In the genomic region with DNA sequence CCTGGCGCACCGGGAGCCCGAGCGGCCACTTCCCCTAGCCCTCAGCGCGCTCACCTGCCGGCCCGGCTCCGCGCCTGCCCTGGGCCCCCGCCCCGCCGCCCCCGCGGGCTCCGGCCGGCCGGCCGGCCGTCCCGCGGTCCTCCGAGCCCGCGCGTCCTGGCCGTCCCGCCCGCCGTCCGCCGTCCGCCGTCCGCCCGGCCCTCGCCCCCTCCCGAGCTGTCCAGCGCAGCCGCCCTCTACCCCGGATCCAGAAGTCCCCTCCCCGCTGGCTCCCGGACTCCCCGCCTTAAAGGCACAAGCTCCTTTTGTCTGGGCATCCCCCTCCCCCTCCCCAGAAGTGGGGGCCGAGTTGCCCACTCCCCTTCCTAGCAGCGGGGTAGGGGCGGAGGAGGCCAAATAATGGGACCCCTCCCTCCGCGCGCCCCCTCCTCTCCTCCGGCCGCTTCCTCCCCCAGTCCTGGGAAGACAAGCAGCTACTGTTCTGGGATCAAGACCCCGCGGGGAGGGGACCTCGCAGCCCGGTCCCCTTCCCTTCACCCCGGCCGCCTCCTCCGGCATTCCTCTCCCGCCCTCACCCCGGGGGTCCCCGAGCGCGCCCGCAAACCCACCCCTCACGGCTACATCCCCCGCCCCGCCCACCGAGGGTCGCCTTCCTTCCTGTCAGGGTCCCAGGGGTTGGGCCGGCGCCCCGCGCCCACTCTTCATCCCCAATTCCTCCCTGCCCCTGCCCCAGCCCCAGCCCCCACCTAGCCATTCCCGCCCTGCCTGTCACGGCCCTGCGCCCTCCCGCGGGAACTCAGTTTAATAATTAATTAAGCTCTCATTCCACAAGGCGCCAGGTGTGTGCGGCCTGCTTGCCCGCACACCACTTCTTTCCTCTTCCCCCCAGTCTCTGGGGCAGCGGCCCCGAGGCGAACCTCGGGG, we compare ENCODE assay signal across 8 cellular contexts. TPM values are rescaled to one million over a fixed set of nuclear protein-coding genes. Genes with fewer than 3 reads are reported as not detected.
DNase-seq lines count a peak whose midpoint lies in the region; ATAC-seq and TF ChIP-seq lines count a peak whose summit lies in the region.

A gene (minus strand): TSS at position 238 of the 924 bp plus-strand sequence. CDS start 5,655 bp downstream, outside the sequence.

- H3K9ac ChIP-seq in IMR-90 (ENCODE audit: low read depth, low read length) = peak within 1 kb of the TSS; percentile 82
- peak within 1 kb of the TSS; percentile 80 for H3K9ac ChIP-seq in muscle layer of colon (ENCODE audit: low read length)

- H4K20me1 ChIP-seq in IMR-90 (ENCODE audit: insufficient read depth, low read length) = peaks cover 23% of the 10 kb centered on the region

- H3K18ac ChIP-seq in IMR-90 (ENCODE audit: low read depth, low read length) = peak within 1 kb of the TSS; percentile 79; the same call in 1 of the 2 replicates

- peak within 1 kb of the TSS; percentile 98 to 99 for H4K8ac ChIP-seq in IMR-90 (ENCODE audit: low read depth in 2 of 2, low read length in 2 of 2)

- TF ChIP-seq RAD21 in IMR-90 (IDR thresholded peaks at IDR 0.05; ENCODE audit: low read length) = no peak

- POLR2A ChIA-PET in IMR-90 (lab: Charles Lee; ENCODE audit: unreplicated experiment) = interaction anchor here (0.6 kb wide), 1 partner anchor 1257 kb away, joined by 5 read pairs; no protein-coding TSS in a partner anchor

- TF ChIP-seq CTCF in IMR-90 (conservative IDR thresholded peaks at IDR 0.05; ENCODE audit: low read depth, low read length) (no peak), fibroblast of mammary gland (conservative IDR thresholded peaks at IDR 0.05; ENCODE audit: control insufficient read depth, insufficient read depth, low read depth, low read length) (no peak), vagina (IDR thresholded peaks at IDR 0.05) (no peak)

- DNase-seq in activated CD4-positive, alpha-beta T cell treated with anti-CD3 and anti-CD28 coated beads for 48 hours = peak; percentile 11
- no peak for DNase-seq in activated CD4-positive, alpha-beta T cell treated with anti-CD3 and anti-CD28 coated beads for 4 hours
- DNase-seq in IMR-90 = peak; percentile 70
- DNase-seq in activated CD4-positive, alpha-beta T cell treated with anti-CD3 and anti-CD28 coated beads, Interleukin-2, amount 50 U/mL, for 48 hours = peak; percentile 19 to 20
- peak; percentile 60 for DNase-seq in fibroblast of mammary gland (ENCODE audit: low read depth)
- peak in 1 of 2 donors; percentile 85 for DNase-seq in vagina (ENCODE audit: extremely low spot score in 2 of 2)
- DNase-seq in DMS153 treated with DMSO at 0.1 percent for 48 hours (lab: John Stamatoyannopoulos, UW; ENCODE audit: unreplicated experiment) = no peak

- 0% methylated on average over 48 of the region's 86 CpGs; no CpG with 5 or more reads in 1 of the 2 experiments for WGBS in IMR-90 (ENCODE audit: extremely low coverage in 2 of 2, insufficient read length in 1 of 2), 2 experiments

- CTCF ChIA-PET in IMR-90 (lab: Yijun Ruan, JAX) = interaction anchor here (0.5 to 1.2 kb wide), 3 partner anchors 26 to 38 kb away, joined by 3 to 4 read pairs (median 4); no protein-coding TSS in a partner anchor

- intact Hi-C loops in IMR-90 (cut with micrococcal nuclease) = loop anchor here (2.0 kb wide), 1 partner anchor 22 kb away; no protein-coding TSS in a partner anchor
- intact Hi-C loops in vagina (cut with DNase I) = no loop called here

- peak within 1 kb of the TSS; percentile 80; the same call in 1 of the 2 replicates for H3K23ac ChIP-seq in IMR-90 (ENCODE audit: low read depth, low read length)

- peaks cover 11% of the 10 kb centered on the region for H3K4me1 ChIP-seq in IMR-90 (ENCODE audit: control insufficient read depth, insufficient read depth, low read length)
- H3K4me1 ChIP-seq in muscle layer of colon (ENCODE audit: insufficient read depth, low read length) = peaks cover 15% of the 10 kb centered on the region
- H3K4me1 ChIP-seq in vagina = peaks cover 39% of the 10 kb centered on the region

- H2BK5ac ChIP-seq in IMR-90 (ENCODE audit: low read depth, low read length, poor library complexity, severe bottlenecking) = peak within 1 kb of the TSS; percentile 84

- in situ Hi-C loops in IMR-90 (cut with MboI; ENCODE audit: low sequenced_read_pairs) = loop anchor here (25.0 kb wide), 1 partner anchor 252 kb away; a partner anchor contains a TSS

- peak within 1 kb of the TSS; percentile 90 for H4K5ac ChIP-seq in IMR-90 (ENCODE audit: low read depth, low read length)

- H2AK9ac ChIP-seq in IMR-90 (replicated peaks; ENCODE audit: low read depth, low read length, poor library complexity) = peak within 1 kb of the TSS; percentile 98

- TF ChIP-seq POLR2A in IMR-90 (IDR thresholded peaks at IDR 0.05; ENCODE audit: low read depth, low read length) (no peak), vagina (IDR thresholded peaks at IDR 0.05) (peak in 1 of 2 donors; percentile 30)

- H4K91ac ChIP-seq in IMR-90 (ENCODE audit: insufficient read depth, low read depth, low read length) = peak within 1 kb of the TSS; percentile 77

- peak within 1 kb of the TSS; percentile 87 for H3K4ac ChIP-seq in IMR-90 (ENCODE audit: low read depth, low read length)

- ATAC-seq in IMR-90 (ENCODE audit: low read depth) = peak; percentile 90

- H3K27me3 ChIP-seq in IMR-90 (ENCODE audit: control insufficient read depth, insufficient read depth, low read length) = no peaks in the 10 kb centered on the region
- no peaks in the 10 kb centered on the region for H3K27me3 ChIP-seq in muscle layer of colon (ENCODE audit: control insufficient read depth in 1 of 2, insufficient read depth in 2 of 2, low read length in 2 of 2)
- no peaks in the 10 kb centered on the region for H3K27me3 ChIP-seq in vagina

- no peak within 1 kb of the TSS for H2BK20ac ChIP-seq in IMR-90 (ENCODE audit: low read depth, low read length)

- H2AK5ac ChIP-seq in IMR-90 (ENCODE audit: low read depth, low read length) = peak within 1 kb of the TSS; percentile 63

- peak within 1 kb of the TSS; percentile 92 for H3K4me2 ChIP-seq in IMR-90 (ENCODE audit: low read depth, low read length)

- H3K27ac ChIP-seq in IMR-90 (ENCODE audit: insufficient read depth, low read length) = peak within 1 kb of the TSS; percentile 85
- peak within 1 kb of the TSS; percentile 85 for H3K27ac ChIP-seq in muscle layer of colon (ENCODE audit: low read depth, low read length)
- peak within 1 kb of the TSS; percentile 94 for H3K27ac ChIP-seq in vagina

- H2AFZ ChIP-seq in IMR-90 (replicated peaks; ENCODE audit: low read length, poor library complexity) = peak within 1 kb of the TSS; percentile 100

- H3K36me3 ChIP-seq in IMR-90 (ENCODE audit: control insufficient read depth, insufficient read depth, low read length) (no peaks in the 10 kb centered on the region), muscle layer of colon (ENCODE audit: insufficient read depth, low read length) (no peaks in the 10 kb centered on the region), vagina (no peaks in the 10 kb centered on the region)

- H3K79me1 ChIP-seq in IMR-90 (ENCODE audit: low read depth in 1 of 2, low read length in 2 of 2) = peaks cover 25 to 38% of the 10 kb centered on the region in 2 experiments

- H3K4me3 ChIP-seq in IMR-90 (ENCODE audit: insufficient read depth, low read depth, low read length) (peak within 1 kb of the TSS; percentile 86), fibroblast of mammary gland (ENCODE audit: control insufficient read depth, low read depth, low read length) (peak within 1 kb of the TSS; percentile 65), muscle layer of colon (ENCODE audit: low read depth in 1 of 2, low read length in 2 of 2) (peak within 1 kb of the TSS; percentile 81 to 99), vagina (peak within 1 kb of the TSS; percentile 81 to 97)

- H3K9me3 ChIP-seq in IMR-90 (ENCODE audit: control insufficient read depth, insufficient read depth, low read length) (no peaks in the 10 kb centered on the region), muscle layer of colon (ENCODE audit: low read length) (no peaks in the 10 kb centered on the region), vagina (no peaks in the 10 kb centered on the region)

- BruUV-seq in IMR-90 (replicated peaks; lab: Mats Ljungman, UMichigan) = no TSS peak

- peak within 1 kb of the TSS; percentile 81 for H3K14ac ChIP-seq in IMR-90 (replicated peaks; ENCODE audit: low read depth, low read length)

- peak within 1 kb of the TSS; percentile 95; the same call in 1 of the 3 replicates for H2BK15ac ChIP-seq in IMR-90 (ENCODE audit: low read depth, low read length)

- peaks cover 23% of the 10 kb centered on the region for H3K9me1 ChIP-seq in IMR-90 (ENCODE audit: insufficient read depth, low read length)

- H2BK120ac ChIP-seq in IMR-90 (ENCODE audit: low read depth, low read length) = peak within 1 kb of the TSS; percentile 76

- dilution Hi-C loops in IMR-90 (cut with HindIII; ENCODE audit: low sequenced_read_pairs, unreplicated experiment) = no loop called here

- H3K56ac ChIP-seq in IMR-90 (ENCODE audit: extremely low read depth, insufficient read depth, low read length) = peak within 1 kb of the TSS; percentile 39; the same call in 1 of the 2 replicates

TF ChIP-seq in IMR-90, 13 proteins besides CTCF, POLR2A, EP300 and RAD21:
- no peak for TF ChIP-seq FOS (IDR thresholded peaks at IDR 0.05; ENCODE audit: low read depth, low read length)
- TF ChIP-seq MAZ (IDR thresholded peaks at IDR 0.05; ENCODE audit: borderline replicate concordance, low read depth, low read length) = peak; percentile 80; the same call in 1 of the 2 replicates

RNA-seq across cellular contexts. Expression of the gene that starts here (rescaled TPM):
- total RNA-seq in IMR-90 (2012; rRNA removed) = 18.1 and 18.5 TPM in 2 replicates
- polyA plus RNA-seq in IMR-90 (2012; rRNA removed) = 34.4 and 35.1 TPM in 2 replicates
- polyA plus RNA-seq in IMR-90 (2012; cell fraction: cytosol; rRNA removed) = 26.6 and 34.5 TPM in 2 replicates
- polyA plus RNA-seq in IMR-90 (2012; cell fraction: nucleus; rRNA removed; ENCODE audit: low replicate concordance) = 171 and 194 TPM in 2 replicates
- 30.0 TPM for total RNA-seq in vagina

Comparison
In these comparisons a context has a peak if more than half of its experiments do, and no peak if none do; other contexts are left out.
1. DNase-seq: peak in activated CD4-positive, alpha-beta T cell treated with anti-CD3 and anti-CD28 coated beads for 48 hours (single experiment), IMR-90 (single experiment), activated CD4-positive, alpha-beta T cell treated with anti-CD3 and anti-CD28 coated beads, Interleukin-2, amount 50 U/mL, for 48 hours (2 of 2) and fibroblast of mammary gland (single experiment); none in activated CD4-positive, alpha-beta T cell treated with anti-CD3 and anti-CD28 coated beads for 4 hours (0 of 2) and DMS153 treated with DMSO at 0.1 percent for 48 hours (single experiment).
2. Peak in every context shown above with its lines, with median percentiles within 50 percentile points of each other: H3K27ac ChIP-seq and H3K4me3 ChIP-seq.